In genomic region chr2:182666674-182667320, GRCh38 we compare ENCODE assay signal across 8 cellular contexts. TPM values are rescaled to one million over a fixed set of nuclear protein-coding genes. Genes with fewer than 3 reads are reported as not detected.
DNase-seq lines count a peak whose midpoint lies in the region; ATAC-seq and TF ChIP-seq lines count a peak whose summit lies in the region.

No MANE protein-coding gene starts in this region.

- no peak for TF ChIP-seq POLR2A in Peyer's patch (IDR thresholded peaks at IDR 0.05)

- H3K27me3 ChIP-seq in Peyer's patch (no peaks in the 10 kb centered on the region), upper lobe of right lung (no peaks in the 10 kb centered on the region)

- H3K9me3 ChIP-seq in Peyer's patch (no peaks in the 10 kb centered on the region), upper lobe of right lung (no peaks in the 10 kb centered on the region)

- H3K36me3 ChIP-seq in Peyer's patch (no peaks in the 10 kb centered on the region), upper lobe of right lung (no peaks in the 10 kb centered on the region)

- intact Hi-C loops in upper lobe of right lung (cut with DNase I) = no loop called here

- peak; percentile 2 to 44 for DNase-seq in NCI-H2081 (lab: John Stamatoyannopoulos, UW)
- DNase-seq in NCI-H2081 treated with DMSO at 0.1 percent for 48 hours (lab: John Stamatoyannopoulos, UW) = no peak
- no peak for DNase-seq in Peyer's patch
- DNase-seq in fibroblast of pulmonary artery (ENCODE audit: low read depth) = peak; percentile 52
- DNase-seq in upper lobe of right lung = no peak
- DNase-seq in stimulated activated naive CD4-positive, alpha-beta T cell treated with Interleukin-2 at 50 U/mL for 16 hours (lab: John Stamatoyannopoulos, UW) = no peak

- peak; percentile 20 to 53 (median 35) for TF ChIP-seq CTCF in Peyer's patch (IDR thresholded peaks at IDR 0.05)
- peak; percentile 70 for TF ChIP-seq CTCF in fibroblast of pulmonary artery (IDR thresholded peaks at IDR 0.05; ENCODE audit: low read length, missing control alignments)
- TF ChIP-seq CTCF in upper lobe of right lung (IDR thresholded peaks at IDR 0.05) = peak; percentile 54

- H3K4me1 ChIP-seq in Peyer's patch (no peaks in the 10 kb centered on the region), upper lobe of right lung (no peaks in the 10 kb centered on the region)

- no peak overlapping the region for H3K27ac ChIP-seq in Peyer's patch
- H3K27ac ChIP-seq in upper lobe of right lung = no peak overlapping the region

- peak; percentile 77 for ATAC-seq in GM19023 (IDR thresholded peaks at IDR 0.05; ENCODE audit: unreplicated experiment)
- ATAC-seq in HG03045 (IDR thresholded peaks at IDR 0.05; ENCODE audit: unreplicated experiment) = peak; percentile 75
- ATAC-seq in upper lobe of right lung = peak; percentile 50

- H3K4me3 ChIP-seq in Peyer's patch (no peak overlapping the region), fibroblast of pulmonary artery (replicated peaks; ENCODE audit: low read depth, low read length) (no peak overlapping the region), upper lobe of right lung (no peak overlapping the region)

RNA-seq across cellular contexts. Expression of gene DNAJC10, which starts 49.3 kb away (rescaled TPM):
- 10 to 100 TPM; 22.9 to 58.6 (median 33.4) TPM for total RNA-seq in Peyer's patch
- 79.9 TPM for total RNA-seq in upper lobe of right lung

Comparison
In these comparisons a context has a peak if more than half of its experiments do, and no peak if none do; other contexts are left out.
1. DNase-seq: peak in NCI-H2081 (2 of 2) and fibroblast of pulmonary artery (single experiment); none in NCI-H2081 treated with DMSO at 0.1 percent for 48 hours (single experiment), Peyer's patch (0 of 3), upper lobe of right lung (single experiment) and stimulated activated naive CD4-positive, alpha-beta T cell treated with Interleukin-2 at 50 U/mL for 16 hours (single experiment).
2. Peak in every context shown above with its lines, with median percentiles within 50 percentile points of each other: ATAC-seq and CTCF ChIP-seq.